ENCODE assay signal across 12 cellular contexts in the genomic region with DNA sequence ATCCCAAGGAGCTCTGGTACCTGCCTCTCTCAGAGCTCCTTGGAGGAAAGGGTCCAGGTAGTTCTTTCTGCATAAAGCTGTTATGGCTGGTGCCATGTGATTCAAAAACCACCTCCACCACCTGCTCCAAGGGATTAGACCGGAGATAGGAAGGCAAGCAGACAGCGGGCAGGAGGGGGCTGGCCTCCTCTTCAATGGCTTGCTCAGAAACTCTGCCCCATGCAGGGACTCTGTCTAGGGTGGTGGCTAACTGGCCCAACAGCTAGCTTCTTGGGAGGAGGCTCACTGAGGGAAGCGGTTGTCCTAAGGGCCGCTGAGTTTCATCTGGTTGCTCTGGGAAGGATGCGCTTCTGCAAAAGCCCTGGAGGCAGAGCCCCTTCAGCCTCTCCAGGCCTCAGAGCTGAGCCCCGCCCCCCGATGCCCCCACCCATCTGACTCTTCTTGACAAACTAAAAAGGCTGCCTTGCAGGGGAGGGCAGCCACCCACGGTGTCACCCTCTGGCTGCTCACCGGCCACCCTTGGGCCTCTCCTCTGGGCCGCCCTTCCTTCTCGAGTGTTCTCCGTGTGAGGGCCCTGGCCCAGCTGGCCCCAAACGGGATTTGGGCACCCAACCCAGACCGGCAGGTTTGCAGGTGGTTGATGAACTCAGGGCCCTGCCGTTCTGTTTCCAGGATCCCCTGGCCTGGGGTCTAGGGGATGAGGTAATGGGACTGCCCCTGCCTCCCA.
"Had no signal": no experiment of that assay in that cellular context is flagged by ENCODE, and none has a peak within 500 bp of the region (broad histone marks: within the 10 kb centered on the region; RNA-seq: fewer than 3 reads in every experiment).

No MANE protein-coding gene starts in this region.

- DNase-seq: activated gamma-delta T cell; central memory CD4-positive, alpha-beta T cell; cortex of kidney; effector CD8-positive, alpha-beta T cell; foreskin melanocyte; kidney glomerular epithelial cell; left ventricle myocardium superior; right lobe of liver; SW 1271 had no signal

- H3K27ac ChIP-seq: right lobe of liver had no signal

- H3K9me3 ChIP-seq: right lobe of liver had no signal

- H3K9me3 Mint-ChIP-seq: nephron had no signal

- H3K27me3 ChIP-seq: right lobe of liver had no signal

- H3K27ac Mint-ChIP-seq: activated naive CD4-positive, alpha-beta T cell treated with anti-CD3 and anti-CD28 coated beads, Interleukin-2, amount 50 U/mL, for 72 hours; stimulated activated naive CD8-positive, alpha-beta T cell treated with anti-CD3 and anti-CD28 coated beads, Interleukin-15, Interleukin-2, amounts not matched to agents 100 ng/mL and 50 ng/mL, for 24 hours had no signal

- H3K4me1 ChIP-seq: right lobe of liver had no signal

- H3K36me3 ChIP-seq: right lobe of liver had no signal

- H3K4me3 ChIP-seq: right lobe of liver had no signal

- H3K4me1 Mint-ChIP-seq: nephron had no signal

- H3K4me3 Mint-ChIP-seq: nephron; stimulated activated naive CD8-positive, alpha-beta T cell treated with anti-CD3 and anti-CD28 coated beads, Interleukin-15, Interleukin-2, amounts not matched to agents 100 ng/mL and 50 ng/mL, for 24 hours had no signal
